ENCODE assay signal across 9 cellular contexts in the genomic region with DNA sequence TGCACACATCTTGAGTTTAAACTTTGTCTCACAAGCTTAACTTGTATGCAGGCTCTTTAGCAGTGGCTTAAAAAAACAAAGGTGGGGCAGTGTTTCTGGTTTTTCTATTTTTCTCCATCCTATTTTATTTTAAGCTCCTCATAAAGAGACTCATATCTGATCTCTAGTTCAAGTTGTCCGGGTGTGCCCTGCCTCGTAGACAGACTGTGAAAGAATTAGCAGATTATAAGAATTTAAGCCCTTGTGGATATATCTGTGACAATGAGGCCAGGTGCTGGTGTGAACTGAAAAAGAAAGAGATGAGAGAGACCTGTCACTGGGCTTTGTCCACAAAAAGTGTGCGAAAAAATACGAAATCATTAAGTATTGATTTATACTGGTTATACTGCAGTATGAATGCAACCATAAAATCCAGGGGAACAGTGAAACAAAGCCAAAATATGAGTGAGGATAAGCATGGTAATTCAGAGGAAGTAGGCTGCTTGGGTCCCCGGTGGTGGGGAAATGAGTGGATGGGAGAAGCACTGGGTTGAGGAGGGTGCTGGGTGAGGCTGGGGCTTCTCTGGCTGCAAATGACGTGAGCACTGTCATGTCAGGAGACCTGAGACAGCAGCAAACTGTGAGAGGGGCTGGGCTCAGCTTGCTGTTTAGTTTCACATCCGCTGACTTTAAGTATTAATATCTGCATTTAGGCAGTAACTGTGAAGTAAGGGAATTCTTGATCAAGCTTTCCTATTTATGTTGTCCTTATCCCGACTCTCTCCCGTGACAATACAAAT.
DNase-seq lines count a peak whose midpoint lies in the region; ATAC-seq and TF ChIP-seq lines count a peak whose summit lies in the region.
"Had no signal": no experiment of that assay in that cellular context is flagged by ENCODE, and none has a peak within 500 bp of the region (broad histone marks: within the 10 kb centered on the region; RNA-seq: fewer than 3 reads in every experiment).

No MANE protein-coding gene starts in this region.

- H3K27me3 Mint-ChIP-seq in activated CD4-positive, alpha-beta T cell treated with anti-CD3 and anti-CD28 coated beads, Interleukin-2, amount 10 ng/mL, durations not matched to agents 7 days and 5 days = no peaks in the 10 kb centered on the region

- H3K36me3 Mint-ChIP-seq in activated CD4-positive, alpha-beta T cell treated with anti-CD3 and anti-CD28 coated beads, Interleukin-2, amount 10 ng/mL, durations not matched to agents 7 days and 5 days (ENCODE audit: low read depth) = no peaks in the 10 kb centered on the region

- H3K4me3 ChIP-seq in WERI-Rb-1 (ENCODE audit: low read depth, low read length) = peak overlapping the region; percentile 35
- H3K4me3 ChIP-seq: SJSA1 had no signal

- H3K27me3 ChIP-seq in WERI-Rb-1 (ENCODE audit: insufficient read depth, low read depth, severe bottlenecking) = no peaks in the 10 kb centered on the region
- H3K27me3 ChIP-seq: SJSA1 had no signal

- no peaks in the 10 kb centered on the region for H3K36me3 ChIP-seq in WERI-Rb-1
- H3K36me3 ChIP-seq: SJSA1 had no signal

- H3K9me3 ChIP-seq in WERI-Rb-1 (ENCODE audit: severe bottlenecking) = peaks cover 4% of the 10 kb centered on the region
- H3K9me3 ChIP-seq: SJSA1 had no signal

- CTCF ChIA-PET in activated CD4-positive, alpha-beta T cell treated with anti-CD3 and anti-CD28 coated beads, Interleukin-2, amount 10 ng/mL, durations not matched to agents 7 days and 5 days (lab: Charles Lee) = interaction anchor here (1.0 to 2.1 kb wide), 5 partner anchors 11 to 84 kb away, joined by 3 to 7 read pairs (median 4); no protein-coding TSS in a partner anchor

- no peak overlapping the region for H3K4me3 Mint-ChIP-seq in activated CD4-positive, alpha-beta T cell treated with anti-CD3 and anti-CD28 coated beads, Interleukin-2, amount 10 ng/mL, durations not matched to agents 7 days and 5 days

- POLR2A ChIA-PET in activated CD4-positive, alpha-beta T cell treated with anti-CD3 and anti-CD28 coated beads, Interleukin-2, amount 10 ng/mL, durations not matched to agents 7 days and 5 days (lab: Charles Lee) = no interaction called here

- peaks cover 9% of the 10 kb centered on the region for H3K9me3 Mint-ChIP-seq in activated CD4-positive, alpha-beta T cell treated with anti-CD3 and anti-CD28 coated beads, Interleukin-2, amount 10 ng/mL, durations not matched to agents 7 days and 5 days

- H3K27ac Mint-ChIP-seq in activated CD4-positive, alpha-beta T cell treated with anti-CD3 and anti-CD28 coated beads, Interleukin-2, amount 10 ng/mL, durations not matched to agents 7 days and 5 days = peak overlapping the region; percentile 22

- TF ChIP-seq CTCF in WERI-Rb-1 (IDR thresholded peaks at IDR 0.05; ENCODE audit: low read depth, low read length) = no peak

- peak overlapping the region; percentile 83 for H3K27ac ChIP-seq in WERI-Rb-1
- H3K27ac ChIP-seq: SJSA1 had no signal

- peaks cover 21% of the 10 kb centered on the region for H3K4me1 Mint-ChIP-seq in activated CD4-positive, alpha-beta T cell treated with anti-CD3 and anti-CD28 coated beads, Interleukin-2, amount 10 ng/mL, durations not matched to agents 7 days and 5 days

- ATAC-seq in HG03139 (IDR thresholded peaks at IDR 0.05; ENCODE audit: unreplicated experiment) = peak; percentile 83

- DNase-seq in activated CD4-positive, alpha-beta T cell treated with anti-CD3 and anti-CD28 coated beads, Interleukin-2, amount 10 ng/mL, durations not matched to agents 7 days and 5 days = peak; percentile 42
- no peak for DNase-seq in activated CD4-positive, alpha-beta T cell treated with anti-CD3 and anti-CD28 coated beads for 4 hours
- DNase-seq in WERI-Rb-1 (peak; percentile 79), midbrain (lab: John Stamatoyannopoulos, UW) (peak; percentile 17), putamen (ENCODE audit: low spot score) (no peak), COLO668 (lab: John Stamatoyannopoulos, UW; ENCODE audit: unreplicated experiment) (no peak), HuH-7.5 (ENCODE audit: low spot score) (no peak)

Comparison
In these comparisons a context has a peak if more than half of its experiments do, and no peak if none do; other contexts are left out.
1. DNase-seq: peak in activated CD4-positive, alpha-beta T cell treated with anti-CD3 and anti-CD28 coated beads, Interleukin-2, amount 10 ng/mL, durations not matched to agents 7 days and 5 days (single experiment), WERI-Rb-1 (single experiment) and midbrain (single experiment); none in activated CD4-positive, alpha-beta T cell treated with anti-CD3 and anti-CD28 coated beads for 4 hours (0 of 2), putamen (single experiment), COLO668 (single experiment) and HuH-7.5 (single experiment).